12 cellular contexts compared by ENCODE assay signal in the genomic region with DNA sequence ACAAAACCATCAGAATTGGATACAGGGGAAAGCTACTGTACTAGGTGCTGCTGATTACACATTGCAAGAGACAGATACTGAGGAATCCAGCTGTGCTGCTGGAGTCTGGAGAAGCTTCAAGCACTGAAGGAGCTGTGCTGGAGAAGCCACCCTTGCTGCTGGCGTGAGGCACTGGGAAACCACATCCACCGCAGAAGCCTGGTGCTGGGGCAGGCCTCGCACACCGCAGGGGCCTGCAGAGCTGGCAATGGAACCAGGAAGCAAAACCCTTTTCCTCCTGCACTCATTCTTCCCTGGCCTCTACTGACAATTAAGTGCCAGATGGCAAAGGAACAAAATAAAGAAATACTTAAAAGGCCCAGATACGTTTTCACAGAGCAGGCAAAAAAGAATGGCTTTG.
DNase-seq lines count a peak whose midpoint lies in the region; ATAC-seq and TF ChIP-seq lines count a peak whose summit lies in the region.
"Had no signal": no experiment of that assay in that cellular context is flagged by ENCODE, and none has a peak within 500 bp of the region (broad histone marks: within the 10 kb centered on the region; RNA-seq: fewer than 3 reads in every experiment).

No MANE protein-coding gene starts in this region.

- no peaks in the 10 kb centered on the region for H3K4me1 ChIP-seq in A673 (ENCODE audit: insufficient read depth, low read length, poor library complexity, severe bottlenecking)

- peak overlapping the region; percentile 47 for H3K27ac Mint-ChIP-seq in activated CD4-positive, alpha-beta memory T cell treated with anti-CD3 and anti-CD28 coated beads, Interleukin-2, amount 10 ng/mL, durations not matched to agents 7 days and 5 days
- H3K27ac Mint-ChIP-seq: dendritic cell treated with granulocyte-macrophage colony-stimulating factor and Interleukin-4, amounts not matched to agents 40 ng/mL and 50 ng/mL, for 4 days had no signal

- peaks cover 15% of the 10 kb centered on the region for H3K4me1 Mint-ChIP-seq in activated CD4-positive, alpha-beta memory T cell treated with anti-CD3 and anti-CD28 coated beads, Interleukin-2, amount 10 ng/mL, durations not matched to agents 7 days and 5 days

- no peaks in the 10 kb centered on the region for H3K27me3 ChIP-seq in A673 (replicated peaks; ENCODE audit: insufficient read depth, low read depth, low read length, poor library complexity)

- H3K27me3 Mint-ChIP-seq in activated CD4-positive, alpha-beta memory T cell treated with anti-CD3 and anti-CD28 coated beads, Interleukin-2, amount 10 ng/mL, durations not matched to agents 7 days and 5 days = no peaks in the 10 kb centered on the region

- no peaks in the 10 kb centered on the region for H3K36me3 Mint-ChIP-seq in activated CD4-positive, alpha-beta memory T cell treated with anti-CD3 and anti-CD28 coated beads, Interleukin-2, amount 10 ng/mL, durations not matched to agents 7 days and 5 days (ENCODE audit: low read depth)

- TF ChIP-seq CTCF in A673 (conservative IDR thresholded peaks at IDR 0.05; ENCODE audit: low read depth, low read length) = no peak

- DNase-seq in A673 (ENCODE audit: low spot score) = peak; percentile 14
- peak; percentile 81 for DNase-seq in NCI-H2029 (lab: John Stamatoyannopoulos, UW)
- peak; percentile 19 for DNase-seq in activated CD4-positive, alpha-beta memory T cell treated with anti-CD3 and anti-CD28 coated beads, Interleukin-2, amount 10 ng/mL, durations not matched to agents 7 days and 5 days
- no peak for DNase-seq in CD1c-positive myeloid dendritic cell (ENCODE audit: extremely low spot score)
- no peak for DNase-seq in GDM1 (lab: John Stamatoyannopoulos, UW)
- DNase-seq in SIG-M5 (lab: John Stamatoyannopoulos, UW) = no peak
- DNase-seq in NCI-H1694 (lab: John Stamatoyannopoulos, UW) = no peak
- DNase-seq: AML-193, nucleus accumbens had no signal

- H3K4me3 Mint-ChIP-seq in activated CD4-positive, alpha-beta memory T cell treated with anti-CD3 and anti-CD28 coated beads, Interleukin-2, amount 10 ng/mL, durations not matched to agents 7 days and 5 days = no peak overlapping the region
- H3K4me3 Mint-ChIP-seq: dendritic cell treated with granulocyte-macrophage colony-stimulating factor and Interleukin-4, amounts not matched to agents 40 ng/mL and 50 ng/mL, for 4 days had no signal

- H3K27ac ChIP-seq in A673 (ENCODE audit: low read depth, low read length, poor library complexity, severe bottlenecking) = no peak overlapping the region

- H3K9me3 Mint-ChIP-seq in activated CD4-positive, alpha-beta memory T cell treated with anti-CD3 and anti-CD28 coated beads, Interleukin-2, amount 10 ng/mL, durations not matched to agents 7 days and 5 days = no peaks in the 10 kb centered on the region

- H3K9me3 ChIP-seq in A673 (ENCODE audit: low read depth, low read length, poor library complexity, severe bottlenecking) = no peaks in the 10 kb centered on the region

- CTCF ChIA-PET in A673 (lab: Charles Lee) = no interaction called here
- CTCF ChIA-PET in activated CD4-positive, alpha-beta memory T cell treated with anti-CD3 and anti-CD28 coated beads, Interleukin-2, amount 10 ng/mL, durations not matched to agents 7 days and 5 days (lab: Charles Lee) = no interaction called here

- POLR2A ChIA-PET in A673 (lab: Charles Lee; ENCODE audit: low non-redundant PET) = no interaction called here
- POLR2A ChIA-PET in activated CD4-positive, alpha-beta memory T cell treated with anti-CD3 and anti-CD28 coated beads, Interleukin-2, amount 10 ng/mL, durations not matched to agents 7 days and 5 days (lab: Charles Lee) = interaction anchor here (1.4 kb wide), 1 partner anchor 94 kb away, joined by 3 read pairs; a partner anchor contains a TSS

- ATAC-seq in GM19395 (IDR thresholded peaks at IDR 0.05; ENCODE audit: unreplicated experiment) = peak; percentile 3
- ATAC-seq: Panc1 had no signal

- intact Hi-C loops in A673 (cut with micrococcal nuclease; ENCODE audit: unreplicated experiment) = no loop called here

- H3K4me3 ChIP-seq in A673 (ENCODE audit: low read depth, low read length, poor library complexity, severe bottlenecking) = no peak overlapping the region

- BruUV-seq in A673 (replicated peaks; lab: Mats Ljungman, UMichigan) = no TSS peak

- H3K36me3 ChIP-seq in A673 (ENCODE audit: insufficient read depth, low read length, poor library complexity, severe bottlenecking) = no peaks in the 10 kb centered on the region

Comparison
In these comparisons a context has a peak if more than half of its experiments do, and no peak if none do; other contexts are left out.
1. DNase-seq: peak in A673 (single experiment), NCI-H2029 (single experiment) and activated CD4-positive, alpha-beta memory T cell treated with anti-CD3 and anti-CD28 coated beads, Interleukin-2, amount 10 ng/mL, durations not matched to agents 7 days and 5 days (single experiment); none in CD1c-positive myeloid dendritic cell (single experiment), GDM1 (single experiment), SIG-M5 (single experiment) and NCI-H1694 (single experiment).